ENCODE assay signal across 25 cellular contexts in the genomic region with DNA sequence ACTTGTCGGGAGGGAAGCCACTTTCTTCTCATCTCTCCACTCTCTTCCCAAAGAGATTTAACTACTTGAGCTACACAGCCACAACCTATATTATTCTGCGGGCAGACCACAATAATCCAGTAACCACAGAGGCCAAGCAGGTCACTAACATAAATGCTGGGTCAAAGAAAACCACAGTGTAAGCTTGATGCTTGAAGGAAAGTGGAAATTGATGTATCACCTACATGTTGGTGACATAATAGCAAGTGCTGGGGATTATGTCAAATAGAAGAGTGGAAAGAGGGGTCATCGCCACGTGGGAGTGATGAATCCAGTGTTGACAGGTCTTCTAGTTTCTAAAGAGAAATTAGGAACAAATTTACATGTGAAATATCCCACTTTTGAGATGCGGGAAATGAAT. TPM values are rescaled to one million over a fixed set of nuclear protein-coding genes. Genes with fewer than 3 reads are reported as not detected.
DNase-seq lines count a peak whose midpoint lies in the region; ATAC-seq, FAIRE-seq and TF ChIP-seq lines count a peak whose summit lies in the region.
"Had no signal": no experiment of that assay in that cellular context is flagged by ENCODE, and none has a peak within 500 bp of the region (broad histone marks: within the 10 kb centered on the region; RNA-seq: fewer than 3 reads in every experiment).

No MANE protein-coding gene starts in this region.

- H3K4me3 Mint-ChIP-seq in chondrocyte (ENCODE audit: unreplicated experiment), result no peak overlapping the region
- H3K4me3 Mint-ChIP-seq: activated CD8-positive, alpha-beta T cell treated with anti-CD3 and anti-CD28 coated beads, Interleukin-2, amount 10 ng/mL, durations not matched to agents 7 days and 5 days; activated naive CD8-positive, alpha-beta T cell treated with anti-CD3 and anti-CD28 coated beads for 36 hours; CD14-positive monocyte; neural progenitor cell; stimulated activated naive CD8-positive, alpha-beta T cell treated with anti-CD3 and anti-CD28 coated beads, Interleukin-15, Interleukin-2, amounts not matched to agents 100 ng/mL and 50 ng/mL, for 24 hours had no signal

- DNase-seq in GF-D8 (lab: John Stamatoyannopoulos, UW), result peak; percentile 6
- peak; percentile 34 for DNase-seq in LHCN-M2 (ENCODE audit: low read depth)
- DNase-seq in RCC 7860 (ENCODE audit: low spot score), result peak; percentile 75
- DNase-seq in choroid plexus epithelial cell (ENCODE audit: low read depth), result peak; percentile 35
- DNase-seq in superior temporal gyrus (ENCODE audit: extremely low spot score), result no peak
- DNase-seq in pons (ENCODE audit: low spot score), result no peak
- no peak for DNase-seq in chondrocyte (ENCODE audit: low spot score)
- DNase-seq: activated CD4-positive, alpha-beta T cell treated with anti-CD3 and anti-CD28 coated beads for 1 hour; activated CD8-positive, alpha-beta T cell treated with anti-CD3 and anti-CD28 coated beads, Interleukin-2, amount 10 ng/mL, durations not matched to agents 7 days and 5 days; activated effector memory CD4-positive, alpha-beta T cell treated with Interleukin-2 at 50 U/mL for 16 hours; activated naive CD8-positive, alpha-beta T cell treated with anti-CD3 and anti-CD28 coated beads for 36 hours; activated T-cell treated with anti-CD3 and anti-CD28 coated beads for 4 hours; body of pancreas; heart left ventricle; NCI-H1436 treated with DMSO at 0.1 percent for 48 hours; NCI-H524 treated with DMSO at 0.1 percent for 48 hours; sigmoid colon; stimulated activated CD4-positive, alpha-beta T cell treated with anti-CD3 and anti-CD28 coated beads, Interleukin-15, amount 100 ng/mL, for 24 hours; tibial artery had no signal

- no peaks in the 10 kb centered on the region for H3K4me1 Mint-ChIP-seq in chondrocyte (ENCODE audit: low read depth)
- H3K4me1 Mint-ChIP-seq: activated naive CD8-positive, alpha-beta T cell treated with anti-CD3 and anti-CD28 coated beads for 36 hours; neural progenitor cell had no signal

- H3K27ac Mint-ChIP-seq in chondrocyte (ENCODE audit: unreplicated experiment), result no peak overlapping the region
- H3K27ac Mint-ChIP-seq: activated CD8-positive, alpha-beta T cell treated with anti-CD3 and anti-CD28 coated beads, Interleukin-2, amount 10 ng/mL, durations not matched to agents 7 days and 5 days; activated naive CD8-positive, alpha-beta T cell treated with anti-CD3 and anti-CD28 coated beads for 36 hours; neural progenitor cell; stimulated activated naive CD8-positive, alpha-beta T cell treated with anti-CD3 and anti-CD28 coated beads, Interleukin-15, Interleukin-2, amounts not matched to agents 100 ng/mL and 50 ng/mL, for 24 hours had no signal

- H3K27me3 Mint-ChIP-seq in chondrocyte (ENCODE audit: low read depth), result peaks cover 9% of the 10 kb centered on the region

- H3K4me3 ChIP-seq in choroid plexus epithelial cell (ENCODE audit: low read depth, low read length), result no peak overlapping the region
- H3K4me3 ChIP-seq: body of pancreas, heart left ventricle, neural progenitor cell, sigmoid colon, tibial artery had no signal

- no peaks in the 10 kb centered on the region for H3K36me3 Mint-ChIP-seq in chondrocyte (ENCODE audit: low read depth)
- H3K36me3 Mint-ChIP-seq: activated naive CD8-positive, alpha-beta T cell treated with anti-CD3 and anti-CD28 coated beads for 36 hours; neural progenitor cell had no signal

- FAIRE-seq in RCC 7860 (lab: Jason Lieb, UNC), result peak; percentile 85
- FAIRE-seq: H1 had no signal

- no peaks in the 10 kb centered on the region for H3K9me3 Mint-ChIP-seq in chondrocyte (ENCODE audit: low read depth)
- H3K9me3 Mint-ChIP-seq: activated naive CD8-positive, alpha-beta T cell treated with anti-CD3 and anti-CD28 coated beads for 36 hours; neural progenitor cell; stimulated activated naive CD8-positive, alpha-beta T cell treated with anti-CD3 and anti-CD28 coated beads, Interleukin-15, Interleukin-2, amounts not matched to agents 100 ng/mL and 50 ng/mL, for 24 hours had no signal

- TF ChIP-seq CTCF in choroid plexus epithelial cell (conservative IDR thresholded peaks at IDR 0.05; ENCODE audit: low read depth, low read length), result no peak
- TF ChIP-seq CTCF in chondrocyte (IDR thresholded peaks at IDR 0.05), result no peak

- ATAC-seq in GM19455 (IDR thresholded peaks at IDR 0.05; ENCODE audit: unreplicated experiment), result no peak
- ATAC-seq: activated CD8-positive, alpha-beta T cell treated with anti-CD3 and anti-CD28 coated beads, Interleukin-2, amount 10 ng/mL, durations not matched to agents 7 days and 5 days; body of pancreas; heart left ventricle; SK-N-SH treated with all-trans-retinoic acid at 6 μM for 48 hours had no signal

RNA-seq across cellular contexts. Expression of a gene that starts 40.9 kb away (rescaled TPM):
- total RNA-seq in LHCN-M2 (2014; rRNA removed) (33.8 and 36.9 TPM in 2 replicates), chondrocyte (14.3 to 18.1 TPM (median 15.6 TPM) in 3 replicates)
- 9.0 TPM for polyA plus RNA-seq in LHCN-M2 (2012)

Comparison
In these comparisons a context has a peak if more than half of its experiments do, and no peak if none do; other contexts are left out.
1. DNase-seq: peak in GF-D8 (single experiment), LHCN-M2 (single experiment), RCC 7860 (single experiment) and choroid plexus epithelial cell (single experiment); none in superior temporal gyrus (single experiment), pons (single experiment) and chondrocyte (single experiment).